In genomic region chr21:22890656-22891055, GRCh38 we compare ENCODE assay signal across 19 cellular contexts.
"Had no signal": no experiment of that assay in that cellular context is flagged by ENCODE, and none has a peak within 500 bp of the region (broad histone marks: within the 10 kb centered on the region; RNA-seq: fewer than 3 reads in every experiment).

No MANE protein-coding gene starts in this region.

- H3K4me3 ChIP-seq: colonic mucosa, esophagus squamous epithelium, lower lobe of right lung, ovary, psoas muscle, sigmoid colon, testis, tibial artery had no signal

- H3K36me3 ChIP-seq: colonic mucosa, esophagus squamous epithelium, lower lobe of right lung, ovary, sigmoid colon, tibial artery had no signal

- H3K4me1 ChIP-seq: colonic mucosa, esophagus squamous epithelium, lower lobe of right lung, psoas muscle, sigmoid colon, testis, tibial artery had no signal

- H3K27ac ChIP-seq: colonic mucosa, esophagus squamous epithelium, lower lobe of right lung, ovary, psoas muscle, sigmoid colon, testis, tibial artery had no signal

- ATAC-seq: left ventricle myocardium superior; lower lobe of right lung; natural killer cell; psoas muscle; right cardiac atrium; stimulated activated memory B cell treated with anti-CD40 and anti-IgM and Interleukin-4, amounts not matched to agents 10 μg/mL and 1 μg/mL and 100 μg/mL, for 72 hours; stimulated activated naive CD8-positive, alpha-beta T cell treated with anti-CD3 and anti-CD28 coated beads, Interleukin-15, Interleukin-2, amounts not matched to agents 100 U/mL and 50 U/mL, for 24 hours had no signal

- DNase-seq: colonic mucosa; effector memory CD4-positive, alpha-beta T cell; erythroblast; esophagus squamous epithelium; left ventricle myocardium superior; lower lobe of right lung; natural killer cell; occipital lobe; ovary; psoas muscle; sigmoid colon; stimulated activated CD4-positive, alpha-beta T cell treated with anti-CD3 and anti-CD28 coated beads, Interleukin-2, amount 100 ng/mL, for 24 hours; stimulated activated CD4-positive, alpha-beta T cell treated with anti-CD3 and anti-CD28 coated beads, Interleukin-4, amount 100 ng/mL, for 24 hours; stimulated activated naive CD8-positive, alpha-beta T cell treated with anti-CD3 and anti-CD28 coated beads, Interleukin-15, Interleukin-2, amounts not matched to agents 100 U/mL and 50 U/mL, for 24 hours; substantia nigra; testis; tibial artery had no signal

- H3K27me3 ChIP-seq: colonic mucosa, esophagus squamous epithelium, ovary, sigmoid colon, testis, tibial artery had no signal

- H3K9me3 ChIP-seq: esophagus squamous epithelium, lower lobe of right lung, ovary, psoas muscle, sigmoid colon, testis, tibial artery had no signal
